20 cellular contexts compared by ENCODE assay signal in genomic region chr5:57366744-57367143, GRCh38.
DNase-seq lines count a peak whose midpoint lies in the region; ATAC-seq and TF ChIP-seq lines count a peak whose summit lies in the region.
"Had no signal": no experiment of that assay in that cellular context is flagged by ENCODE, and none has a peak within 500 bp of the region (broad histone marks: within the 10 kb centered on the region; RNA-seq: fewer than 3 reads in every experiment).

No MANE protein-coding gene starts in this region.

- H3K27me3 ChIP-seq in foreskin keratinocyte = no peaks in the 10 kb centered on the region
- no peaks in the 10 kb centered on the region for H3K27me3 ChIP-seq in lower lobe of right lung (ENCODE audit: low read depth)
- no peaks in the 10 kb centered on the region for H3K27me3 ChIP-seq in A673 (replicated peaks; ENCODE audit: insufficient read depth, low read depth, low read length, poor library complexity)
- H3K27me3 ChIP-seq: tibial nerve had no signal

- H3K4me3 ChIP-seq in lower lobe of right lung (no peak overlapping the region), A673 (ENCODE audit: low read depth, low read length, poor library complexity, severe bottlenecking) (no peak overlapping the region)
- H3K4me3 ChIP-seq: skin epidermis, tibial nerve had no signal

- CTCF ChIA-PET in A673 (lab: Charles Lee) = no interaction called here

- H3K27ac ChIP-seq in foreskin keratinocyte = no peak overlapping the region
- no peak overlapping the region for H3K27ac ChIP-seq in lower lobe of right lung
- no peak overlapping the region for H3K27ac ChIP-seq in A673 (ENCODE audit: low read depth, low read length, poor library complexity, severe bottlenecking)
- H3K27ac ChIP-seq: skin epidermis, tibial nerve had no signal

- no TSS peak for BruUV-seq in A673 (replicated peaks; lab: Mats Ljungman, UMichigan)

- POLR2A ChIA-PET in A673 (lab: Charles Lee; ENCODE audit: low non-redundant PET) = no interaction called here

- intact Hi-C loops in lower lobe of right lung (cut with DNase I) = no loop called here
- intact Hi-C loops in A673 (cut with micrococcal nuclease; ENCODE audit: unreplicated experiment) = no loop called here

- TF ChIP-seq CTCF in foreskin keratinocyte (conservative IDR thresholded peaks at IDR 0.05) (no peak), lower lobe of right lung (IDR thresholded peaks at IDR 0.05) (no peak), A673 (conservative IDR thresholded peaks at IDR 0.05; ENCODE audit: low read depth, low read length) (no peak)

- peak; percentile 94 for ATAC-seq in foreskin keratinocyte
- ATAC-seq in lower lobe of right lung = no peak
- ATAC-seq: activated CD4-positive, CD25-positive, alpha-beta regulatory T cell treated with anti-CD3 and anti-CD28 coated beads, Interleukin-2, amount 50 U/mL, for 24 hours; stimulated activated effector memory CD8-positive, alpha-beta T cell treated with anti-CD3 and anti-CD28 coated beads, Interleukin-12 subunit alpha, Interleukin-12 subunit beta, amount 100 ng/mL, for 72 hours had no signal

- H3K36me3 ChIP-seq in lower lobe of right lung (no peaks in the 10 kb centered on the region), A673 (ENCODE audit: insufficient read depth, low read length, poor library complexity, severe bottlenecking) (no peaks in the 10 kb centered on the region)
- H3K36me3 ChIP-seq: tibial nerve had no signal

- H3K4me1 ChIP-seq in foreskin keratinocyte (peaks cover 29% of the 10 kb centered on the region), lower lobe of right lung (no peaks in the 10 kb centered on the region), A673 (ENCODE audit: insufficient read depth, low read length, poor library complexity, severe bottlenecking) (no peaks in the 10 kb centered on the region)
- H3K4me1 ChIP-seq: tibial nerve had no signal

- no peaks in the 10 kb centered on the region for H3K9me3 ChIP-seq in lower lobe of right lung
- no peaks in the 10 kb centered on the region for H3K9me3 ChIP-seq in A673 (ENCODE audit: low read depth, low read length, poor library complexity, severe bottlenecking)
- H3K9me3 ChIP-seq: tibial nerve had no signal

- DNase-seq in AG08396 (ENCODE audit: low spot score) (peak; percentile 28), HS-27A (ENCODE audit: low read depth) (peak; percentile 15), SW480 (ENCODE audit: low spot score) (peak; percentile 97), foreskin keratinocyte (peak; percentile 73 to 83), NCI-H82 (lab: John Stamatoyannopoulos, UW) (no peak), lower lobe of right lung (no peak), A673 (ENCODE audit: low spot score) (no peak), pons (ENCODE audit: low spot score) (no peak)
- DNase-seq: activated CD8-positive, alpha-beta memory T cell treated with anti-CD3 and anti-CD28 coated beads, Interleukin-2, amount 50 U/mL, for 4 hours; activated naive CD4-positive, alpha-beta T cell treated with Interleukin-2 at 50 U/mL for 16 hours; AML-193; DMS153; Kasumi-1; NCI-H187; NCI-H524; occipital lobe had no signal

Comparison
In these comparisons a context has a peak if more than half of its experiments do, and no peak if none do; other contexts are left out.
1. DNase-seq: peak in AG08396 (single experiment), HS-27A (single experiment), SW480 (single experiment) and foreskin keratinocyte (2 of 2); none in NCI-H82 (single experiment), lower lobe of right lung (single experiment), A673 (single experiment) and pons (single experiment).